Comparison of ENCODE assay signal across 8 cellular contexts in the genomic region with DNA sequence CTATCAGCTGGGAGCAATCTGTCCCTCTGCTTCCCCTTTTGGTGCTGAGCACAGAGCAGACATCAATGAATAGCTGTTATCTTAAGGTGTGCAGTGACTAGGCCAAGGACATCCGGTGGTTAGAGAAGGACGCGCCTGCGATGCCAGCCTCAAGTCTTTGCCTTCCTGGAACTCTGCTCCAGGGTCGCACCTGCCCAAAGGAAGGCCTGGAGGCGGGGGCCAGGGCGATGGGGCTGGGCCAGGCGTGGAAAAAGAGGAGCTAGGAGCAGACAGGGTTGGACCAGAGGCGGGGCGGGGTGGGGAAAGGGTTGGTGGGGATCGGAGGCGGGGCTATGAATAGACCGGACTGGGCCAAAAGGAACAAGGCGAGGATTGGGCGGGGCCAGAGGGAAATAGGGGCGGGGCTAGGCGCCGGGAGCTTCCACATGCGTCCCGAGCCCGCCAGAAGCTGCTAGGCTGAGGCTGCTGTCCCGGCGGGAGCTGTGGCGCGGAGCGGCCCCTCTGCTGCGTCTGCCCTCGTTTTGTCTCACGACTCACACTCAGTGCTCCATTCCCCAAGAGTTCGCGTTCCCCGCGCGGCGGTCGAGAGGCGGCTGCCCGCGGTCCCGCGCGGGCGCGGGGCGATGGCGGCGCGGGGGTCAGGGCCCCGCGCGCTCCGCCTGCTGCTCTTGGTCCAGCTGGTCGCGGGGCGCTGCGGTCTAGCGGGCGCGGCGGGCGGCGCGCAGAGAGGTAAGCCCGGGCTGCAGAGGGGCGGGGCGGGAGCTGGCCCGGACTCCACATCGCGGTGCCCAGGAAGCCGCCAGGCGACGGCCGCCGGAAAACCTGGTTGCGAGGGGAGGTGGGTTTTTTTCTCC. TPM values are rescaled to one million over a fixed set of nuclear protein-coding genes. Genes with fewer than 3 reads are reported as not detected.
DNase-seq lines count a peak whose midpoint lies in the region; ATAC-seq and TF ChIP-seq lines count a peak whose summit lies in the region.

CHRNA5 (plus strand) TSS at position 424 of the 854 bp plus-strand sequence; CDS start at position 624, 200 bp downstream.

- H3K27me3 Mint-ChIP-seq in activated naive CD8-positive, alpha-beta T cell: peaks cover 17% of the 10 kb centered on the region

- H3K4me3 Mint-ChIP-seq in activated naive CD8-positive, alpha-beta T cell: peak within 1 kb of the TSS; percentile 86

- DNase-seq in G401 (ENCODE audit: low spot score) (peak; percentile 63), HFF-Myc (ENCODE audit: extremely low read depth, low read depth) (peak; percentile 66), NCI-H1092 (lab: John Stamatoyannopoulos, UW) (peak; percentile 8), SKM-1 (lab: John Stamatoyannopoulos, UW; ENCODE audit: unreplicated experiment) (peak; percentile 91), heart right ventricle (peak; percentile 83 to 87), retinal pigment epithelial cell (ENCODE audit: low read depth) (peak; percentile 34)

- peak within 1 kb of the TSS; percentile 81 for H3K4me3 ChIP-seq in HFF-Myc (replicated peaks; ENCODE audit: low read depth, low read length)
- H3K4me3 ChIP-seq in heart right ventricle: peak within 1 kb of the TSS; percentile 38 to 85 (median 60)
- peak within 1 kb of the TSS; percentile 68 for H3K4me3 ChIP-seq in retinal pigment epithelial cell (ENCODE audit: low read length)

- intact Hi-C loops in heart right ventricle (cut with DNase I): no loop called here

- H3K27ac Mint-ChIP-seq in activated naive CD8-positive, alpha-beta T cell: peak within 1 kb of the TSS; percentile 43

- in situ Hi-C loops in G401 (cut with HindIII; ENCODE audit: low sequenced_read_pairs): no loop called here

- WGBS in heart right ventricle, 2 donors: 1% methylated on average over 47 to 75 of the region's 75 CpGs

- ATAC-seq in heart right ventricle (peak; percentile 89 to 98 (median 94)), GM18909 (IDR thresholded peaks at IDR 0.05; ENCODE audit: poor library complexity, unreplicated experiment) (no peak)

- TF ChIP-seq CTCF in HFF-Myc (IDR thresholded peaks at IDR 0.05; ENCODE audit: low read depth, low read length, missing control alignments): no peak
- no peak for TF ChIP-seq CTCF in heart right ventricle (IDR thresholded peaks at IDR 0.05)
- TF ChIP-seq CTCF in retinal pigment epithelial cell (conservative IDR thresholded peaks at IDR 0.05; ENCODE audit: low read depth, low read length): no peak

- no peaks in the 10 kb centered on the region for H3K9me3 ChIP-seq in heart right ventricle

- H3K36me3 Mint-ChIP-seq in activated naive CD8-positive, alpha-beta T cell: peaks cover 4% of the 10 kb centered on the region

- H3K27ac ChIP-seq in heart right ventricle: no peak within 1 kb of the TSS

- H3K4me1 Mint-ChIP-seq in activated naive CD8-positive, alpha-beta T cell (ENCODE audit: low read depth): peaks cover 27% of the 10 kb centered on the region

- no peaks in the 10 kb centered on the region for H3K9me3 Mint-ChIP-seq in activated naive CD8-positive, alpha-beta T cell (ENCODE audit: low read depth)

- H3K4me1 ChIP-seq in heart right ventricle: peaks cover 0 to 17% (median 12%) of the 10 kb centered on the region in 9 donors

- no peaks in the 10 kb centered on the region for H3K36me3 ChIP-seq in heart right ventricle

- peaks cover 0 to 37% (median 14%) of the 10 kb centered on the region in 7 donors for H3K27me3 ChIP-seq in heart right ventricle

RNA-seq across cellular contexts. Expression of gene CHRNA5, which starts in this region (rescaled TPM):
- 16.4 and 33.6 TPM in 2 replicates for total RNA-seq in G401 (2014; rRNA removed; shearing (Covaris generic))
- total RNA-seq in heart right ventricle: 1 to 10 TPM in 9 of 10 donors, under 1 TPM in 1; 0.49 to 3.9 (median 2.4) TPM
- polyA plus RNA-seq in heart right ventricle: 1 to 10 TPM in 1 of 2 donors, under 1 TPM in 1; 0.51 to 1.0 TPM

Comparison
In these comparisons a context has a peak if more than half of its experiments do, and no peak if none do; other contexts are left out.
1. DNase-seq: peak in every context shown above with its lines; median percentile 91 in SKM-1; 85 in heart right ventricle; 66 in HFF-Myc; 63 in G401; 34 in retinal pigment epithelial cell; 8 in NCI-H1092.